1 cellular context compared by ENCODE assay signal in genomic region chr21:37667380-37667779, GRCh38.
TF ChIP-seq lines count a peak whose summit lies in the region.

No MANE protein-coding gene starts in this region.

TF ChIP-seq in H1, 55 proteins besides CTCF, POLR2A, EP300 and RAD21:
- TF ChIP-seq ATF3 (IDR thresholded peaks at IDR 0.05; ENCODE audit: insufficient read depth, low read depth, low read length) = no peak
- TF ChIP-seq CREB1 (IDR thresholded peaks at IDR 0.05) = no peak
- TF ChIP-seq GABPA (IDR thresholded peaks at IDR 0.05; ENCODE audit: borderline replicate concordance, insufficient read depth, low read length) = no peak
- TF ChIP-seq E2F6 (IDR thresholded peaks at IDR 0.05) = no peak
- no peak for TF ChIP-seq RXRA (IDR thresholded peaks at IDR 0.05; ENCODE audit: insufficient read depth, low read depth, low read length)
- TF ChIP-seq USF2 (IDR thresholded peaks at IDR 0.05; ENCODE audit: low read length) = no peak
- TF ChIP-seq SRF (IDR thresholded peaks at IDR 0.05; ENCODE audit: low read depth, low read length) = no peak
- no peak for TF ChIP-seq NANOG (IDR thresholded peaks at IDR 0.05; ENCODE audit: insufficient read depth, low read depth, low read length, poor library complexity, severe bottlenecking)
- TF ChIP-seq JUN (IDR thresholded peaks at IDR 0.05; ENCODE audit: low read depth, low read length) = no peak
- TF ChIP-seq KDM5A (IDR thresholded peaks at IDR 0.05; ENCODE audit: low read length) = no peak
- no peak for TF ChIP-seq PHF8 (conservative IDR thresholded peaks at IDR 0.05; ENCODE audit: low read depth, low read length)
- no peak for TF ChIP-seq RFX5 (IDR thresholded peaks at IDR 0.05; ENCODE audit: borderline replicate concordance, low read depth, low read length)
- TF ChIP-seq ZNF274 (IDR thresholded peaks at IDR 0.05; ENCODE audit: borderline replicate concordance, extremely low read depth, low read length) = no peak
- no peak for TF ChIP-seq KDM4A (IDR thresholded peaks at IDR 0.05; ENCODE audit: low read depth, low read length, severe bottlenecking)
